Comparison of ENCODE assay signal across 9 cellular contexts in genomic region chr3:129597087-129597791, GRCh38. TPM values are rescaled to one million over a fixed set of nuclear protein-coding genes. Genes with fewer than 3 reads are reported as not detected.
DNase-seq lines count a peak whose midpoint lies in the region; ATAC-seq and TF ChIP-seq lines count a peak whose summit lies in the region.
"Had no signal": no experiment of that assay in that cellular context is flagged by ENCODE, and none has a peak within 500 bp of the region (broad histone marks: within the 10 kb centered on the region; RNA-seq: fewer than 3 reads in every experiment).

No MANE protein-coding gene starts in this region.

- WGBS in GM23248 (ENCODE audit: low coverage in 1 of 2, low lambda C conversion rate in 2 of 2, missing lambda C conversion rate in 2 of 2), 2 experiments = 8 to 10% methylated on average over 24 of the region's 24 CpGs

- H3K79me2 ChIP-seq in GM23248 (ENCODE audit: insufficient read depth) = peaks cover 89% of the 10 kb centered on the region
- no peaks in the 10 kb centered on the region for H3K79me2 ChIP-seq in MM.1S (ENCODE audit: low read length)

- ATAC-seq in left ventricle myocardium superior = peak; percentile 31
- no peak for ATAC-seq in HG02938 (IDR thresholded peaks at IDR 0.05; ENCODE audit: unreplicated experiment)
- no peak for ATAC-seq in GM21515 (IDR thresholded peaks at IDR 0.05; ENCODE audit: unreplicated experiment)

- H3K9ac ChIP-seq in GM23248 = peak overlapping the region; percentile 80
- peak overlapping the region; percentile 87 for H3K9ac ChIP-seq in adipocyte (ENCODE audit: low read length)
- peak overlapping the region; percentile 44 to 70 (median 52) for H3K9ac ChIP-seq in skeletal muscle tissue (ENCODE audit: low read depth in 1 of 3, low read length in 3 of 3)
- H3K9ac ChIP-seq in MM.1S (ENCODE audit: low read length) = no peak overlapping the region

- peak overlapping the region; percentile 93 for H3K27ac ChIP-seq in GM23248
- H3K27ac ChIP-seq in skeletal muscle tissue (ENCODE audit: low read depth, low read length) = peak overlapping the region; percentile 83
- H3K27ac ChIP-seq in MM.1S (ENCODE audit: low read length) = no peak overlapping the region

- peak; percentile 79 for DNase-seq in GM23248
- peak; percentile 33 for DNase-seq in adipocyte (ENCODE audit: low read depth)
- DNase-seq in left ventricle myocardium superior = peak; percentile 69
- no peak for DNase-seq in NCI-H446 treated with DMSO at 0.1 percent for 48 hours (lab: John Stamatoyannopoulos, UW)
- DNase-seq in MM.1S = no peak
- DNase-seq: activated CD4-positive, alpha-beta memory T cell treated with anti-CD3 and anti-CD28 coated beads for 36 hours had no signal

- H3K4me1 ChIP-seq in GM23248 (ENCODE audit: insufficient read depth) (peaks cover 64% of the 10 kb centered on the region), adipocyte (ENCODE audit: control insufficient read depth, insufficient read depth, low read length) (peaks cover 97% of the 10 kb centered on the region), skeletal muscle tissue (ENCODE audit: control insufficient read depth in 3 of 3, insufficient read depth in 3 of 3, low read length in 3 of 3) (peaks cover 93 to 95% (median 93%) of the 10 kb centered on the region in 3 donors), MM.1S (ENCODE audit: low read length) (no peaks in the 10 kb centered on the region; the same call in 1 of the 2 replicates)

- H3K27me3 ChIP-seq in GM23248 (replicated peaks; ENCODE audit: insufficient read depth) (no peaks in the 10 kb centered on the region), adipocyte (replicated peaks; ENCODE audit: control insufficient read depth, insufficient read depth, low read length) (no peaks in the 10 kb centered on the region), skeletal muscle tissue (ENCODE audit: control insufficient read depth in 3 of 3, insufficient read depth in 3 of 3, low read length in 3 of 3) (no peaks in the 10 kb centered on the region), MM.1S (replicated peaks; ENCODE audit: insufficient read depth, low read length) (no peaks in the 10 kb centered on the region)

- H3K9me2 ChIP-seq in GM23248 (ENCODE audit: insufficient read depth) (no peaks in the 10 kb centered on the region), MM.1S (replicated peaks; ENCODE audit: insufficient read depth, low read length) (no peaks in the 10 kb centered on the region)

- intact Hi-C loops in left ventricle myocardium superior (cut with micrococcal nuclease) = no loop called here

- H4K20me1 ChIP-seq in GM23248 (ENCODE audit: insufficient read depth) (no peaks in the 10 kb centered on the region), MM.1S (ENCODE audit: insufficient read depth, low read length) (no peaks in the 10 kb centered on the region)

- H2AFZ ChIP-seq in GM23248 (peak overlapping the region; percentile 37), MM.1S (ENCODE audit: low read length) (no peak overlapping the region)

- H3K9me3 ChIP-seq in GM23248 (ENCODE audit: low read depth) (no peaks in the 10 kb centered on the region), adipocyte (ENCODE audit: control insufficient read depth, low read length) (no peaks in the 10 kb centered on the region), skeletal muscle tissue (ENCODE audit: control insufficient read depth in 3 of 3, low read length in 3 of 3) (no peaks in the 10 kb centered on the region), MM.1S (replicated peaks; ENCODE audit: insufficient read depth, low read length) (no peaks in the 10 kb centered on the region)

- in situ Hi-C loops in GM23248 (cut with MboI) = no loop called here

- peak overlapping the region; percentile 47 for H3K4me3 ChIP-seq in GM23248
- peak overlapping the region; percentile 66 for H3K4me3 ChIP-seq in adipocyte (ENCODE audit: low read length)
- peak overlapping the region in 2 of 3 donors; percentile 39 to 67 for H3K4me3 ChIP-seq in skeletal muscle tissue (ENCODE audit: low read length in 3 of 3)
- no peak overlapping the region for H3K4me3 ChIP-seq in MM.1S (ENCODE audit: low read length)

- H3K4me2 ChIP-seq in GM23248 (ENCODE audit: unreplicated experiment) (peak overlapping the region; percentile 72), MM.1S (ENCODE audit: low read depth, low read length) (no peak overlapping the region)

- no peaks in the 10 kb centered on the region for H3K36me3 ChIP-seq in GM23248 (ENCODE audit: low read depth)
- H3K36me3 ChIP-seq in adipocyte (ENCODE audit: control insufficient read depth, insufficient read depth, low read length, severe bottlenecking) = peaks cover 9% of the 10 kb centered on the region
- H3K36me3 ChIP-seq in skeletal muscle tissue (ENCODE audit: control insufficient read depth in 3 of 3, insufficient read depth in 3 of 3, low read length in 3 of 3) = no peaks in the 10 kb centered on the region
- no peaks in the 10 kb centered on the region for H3K36me3 ChIP-seq in MM.1S (replicated peaks; ENCODE audit: insufficient read depth, low read length)

- H3F3A ChIP-seq in GM23248 (ENCODE audit: insufficient read depth) (peaks cover 19% of the 10 kb centered on the region), MM.1S (ENCODE audit: insufficient read depth, low read length) (no peaks in the 10 kb centered on the region)

- no peak for TF ChIP-seq CTCF in MM.1S (IDR thresholded peaks at IDR 0.05; ENCODE audit: low read length)

RNA-seq across cellular contexts. Expression of gene PLXND1, which starts 9.2 kb away (rescaled TPM):
- 67.2 and 83.0 TPM in 2 replicates for total RNA-seq in GM23248 (2014; rRNA removed; shearing (Covaris generic))
- 35.7 and 37.4 TPM in 2 replicates for polyA plus RNA-seq in GM23248 (2016; fragmentation: Nextera tagmentation; extraction: Ambion mirVana)
- 56.6 TPM for total RNA-seq in left ventricle myocardium superior
- total RNA-seq in skeletal muscle tissue = 92.4 TPM

RNA-seq across cellular contexts. Expression of gene H1-8, which starts 54.3 kb away (rescaled TPM):
- total RNA-seq in GM23248 (2014; rRNA removed; shearing (Covaris generic)) = not detected in 2 replicates
- polyA plus RNA-seq in GM23248 (2016; fragmentation: Nextera tagmentation; extraction: Ambion mirVana) = not detected in 2 replicates
- total RNA-seq in left ventricle myocardium superior (not detected), skeletal muscle tissue (not detected)
- total RNA-seq: activated CD4-positive, alpha-beta memory T cell treated with anti-CD3 and anti-CD28 coated beads for 36 hours had no signal

Comparison
In these comparisons a context has a peak if more than half of its experiments do, and no peak if none do; other contexts are left out.
1. DNase-seq: peak in GM23248 (single experiment), adipocyte (single experiment) and left ventricle myocardium superior (single experiment); none in NCI-H446 treated with DMSO at 0.1 percent for 48 hours (single experiment) and MM.1S (single experiment).